In the genomic region with DNA sequence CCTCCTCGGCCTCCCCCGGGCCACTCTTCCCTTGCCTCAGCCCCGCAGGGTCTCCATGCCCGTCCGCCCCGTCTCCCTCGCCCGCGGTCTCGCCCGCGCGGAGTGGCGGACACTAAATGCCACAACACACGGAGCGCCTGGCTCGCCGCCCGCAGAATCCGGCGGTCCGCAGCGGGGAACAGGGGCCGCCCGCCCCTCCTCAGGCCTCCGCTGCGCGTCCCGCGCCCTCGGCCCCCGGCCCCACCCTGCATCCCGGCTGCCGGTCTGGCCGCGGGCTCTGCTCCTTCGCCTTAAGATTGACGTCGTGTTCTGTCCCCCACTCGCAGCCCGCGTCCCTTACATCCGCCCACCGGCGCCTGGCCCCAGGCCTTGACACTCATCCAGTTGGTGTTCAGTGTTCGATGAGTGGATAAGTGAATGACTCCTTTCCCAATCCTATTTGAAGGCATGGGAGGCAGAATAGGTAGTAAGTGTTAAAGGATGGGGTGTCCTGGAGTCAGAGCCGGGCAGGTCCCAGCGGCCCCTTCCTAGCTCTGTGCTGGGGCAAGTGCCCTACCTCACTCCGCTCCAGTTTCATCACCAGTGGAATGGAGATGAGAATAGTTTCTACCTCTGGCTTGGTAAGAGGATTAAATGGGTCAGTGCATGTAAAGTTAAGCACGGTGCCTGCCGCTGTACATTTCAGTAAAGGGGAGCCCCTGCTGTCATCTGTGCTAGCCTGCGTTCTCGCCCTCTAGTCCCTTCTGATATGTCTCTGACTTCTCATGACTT, we compare ENCODE assay signal across 7 cellular contexts. TPM values are rescaled to one million over a fixed set of nuclear protein-coding genes. Genes with fewer than 3 reads are reported as not detected.
A peak's percentile ranks its signal among the peaks of the same experiment; 100 is the strongest.
DNase-seq lines count a peak whose midpoint lies in the region; ATAC-seq, FAIRE-seq and TF ChIP-seq lines count a peak whose summit lies in the region.

No MANE protein-coding gene starts in this region.

- peak; percentile 38 for DNase-seq in GM12865 (ENCODE audit: low read depth)
- peak; percentile 45 for DNase-seq in H54 (ENCODE audit: insufficient read length, low spot score)
- DNase-seq in M059J (ENCODE audit: low read depth): peak; percentile 59
- DNase-seq in activated T-helper 1 cell treated with anti-CD3 and anti-CD28 coated beads, Interleukin-12 subunit alpha, Interleukin-12 subunit beta, Interleukin-2, Interleukin-4 antibody, amounts not matched to agents 30 ng/mL and 10 ng/mL and 1 ng/mL, durations not matched to agents 14 hours and 24 hours and 36 hours (ENCODE audit: low spot score): no peak
- peak; percentile 8 for DNase-seq in foreskin melanocyte
- peak; percentile 64 to 90 for DNase-seq in aorta

- H3K9me3 ChIP-seq in neutrophil (no peaks in the 10 kb centered on the region), aorta (ENCODE audit: control insufficient read depth, low read length) (no peaks in the 10 kb centered on the region)

- FAIRE-seq in H54 (lab: Jason Lieb, UNC): peak; percentile 66

- H3K9me3 Mint-ChIP-seq in activated T-helper 1 cell treated with anti-CD3 and anti-CD28 coated beads, Interleukin-12 subunit alpha, Interleukin-12 subunit beta, Interleukin-2, Interleukin-4 antibody, amounts not matched to agents 30 ng/mL and 10 ng/mL and 1 ng/mL, durations not matched to agents 14 hours and 24 hours and 36 hours: no peaks in the 10 kb centered on the region

- H3K4me3 ChIP-seq in GM12865 (ENCODE audit: low read depth, low read length): peak overlapping the region; percentile 81
- H3K4me3 ChIP-seq in neutrophil (ENCODE audit: low read depth in 1 of 2, low read length in 1 of 2): peak overlapping the region; percentile 78 to 90
- peak overlapping the region; percentile 82 to 90 for H3K4me3 ChIP-seq in aorta (ENCODE audit: low read length in 2 of 2)

- TF ChIP-seq POLR2A in H54 (IDR thresholded peaks at IDR 0.05; ENCODE audit: low read depth, low read length): no peak

- intact Hi-C loops in activated T-helper 1 cell treated with anti-CD3 and anti-CD28 coated beads, Interleukin-12 subunit alpha, Interleukin-12 subunit beta, Interleukin-2, Interleukin-4 antibody, amounts not matched to agents 30 ng/mL and 10 ng/mL and 1 ng/mL, durations not matched to agents 14 hours and 24 hours and 36 hours (cut with micrococcal nuclease): loop anchor here (2.0 to 5.0 kb wide), 7 partner anchors 75 to 657 kb away; a partner anchor contains a TSS
- intact Hi-C loops in aorta (cut with DNase I): loop anchor here (2.0 to 5.0 kb wide), 3 partner anchors 45 to 153 kb away; a partner anchor contains a TSS

- peaks cover 38% of the 10 kb centered on the region for H3K4me1 Mint-ChIP-seq in activated T-helper 1 cell treated with anti-CD3 and anti-CD28 coated beads, Interleukin-12 subunit alpha, Interleukin-12 subunit beta, Interleukin-2, Interleukin-4 antibody, amounts not matched to agents 30 ng/mL and 10 ng/mL and 1 ng/mL, durations not matched to agents 14 hours and 24 hours and 36 hours (ENCODE audit: low read depth)

- peak; percentile 6 for ATAC-seq in aorta (ENCODE audit: low FRiP score)

- H3K27ac Mint-ChIP-seq in activated T-helper 1 cell treated with anti-CD3 and anti-CD28 coated beads, Interleukin-12 subunit alpha, Interleukin-12 subunit beta, Interleukin-2, Interleukin-4 antibody, amounts not matched to agents 30 ng/mL and 10 ng/mL and 1 ng/mL, durations not matched to agents 14 hours and 24 hours and 36 hours: peak overlapping the region; percentile 91

- no peaks in the 10 kb centered on the region for H3K36me3 Mint-ChIP-seq in activated T-helper 1 cell treated with anti-CD3 and anti-CD28 coated beads, Interleukin-12 subunit alpha, Interleukin-12 subunit beta, Interleukin-2, Interleukin-4 antibody, amounts not matched to agents 30 ng/mL and 10 ng/mL and 1 ng/mL, durations not matched to agents 14 hours and 24 hours and 36 hours (ENCODE audit: low read depth)

- H3K36me3 ChIP-seq in neutrophil (peaks cover 9% of the 10 kb centered on the region), aorta (ENCODE audit: control insufficient read depth in 1 of 2, insufficient read depth in 2 of 2, low read length in 1 of 2) (no peaks in the 10 kb centered on the region)

- no peaks in the 10 kb centered on the region for H3K27me3 Mint-ChIP-seq in activated T-helper 1 cell treated with anti-CD3 and anti-CD28 coated beads, Interleukin-12 subunit alpha, Interleukin-12 subunit beta, Interleukin-2, Interleukin-4 antibody, amounts not matched to agents 30 ng/mL and 10 ng/mL and 1 ng/mL, durations not matched to agents 14 hours and 24 hours and 36 hours (ENCODE audit: insufficient read depth)

- H3K4me1 ChIP-seq in neutrophil (ENCODE audit: control insufficient read depth in 1 of 2, insufficient read depth in 1 of 2, low read depth in 1 of 2, low read length in 1 of 2): peaks cover 47 to 53% of the 10 kb centered on the region in 2 experiments
- H3K4me1 ChIP-seq in aorta (ENCODE audit: control insufficient read depth in 1 of 2, insufficient read depth in 2 of 2, low read length in 2 of 2): peaks cover 0 to 6% of the 10 kb centered on the region in 2 donors

- H3K27ac ChIP-seq in neutrophil: peak overlapping the region; percentile 98
- peak overlapping the region; percentile 41 to 72 for H3K27ac ChIP-seq in aorta (ENCODE audit: low read depth in 1 of 2, low read length in 2 of 2)

- H3K27me3 ChIP-seq in neutrophil: no peaks in the 10 kb centered on the region
- H3K27me3 ChIP-seq in aorta (ENCODE audit: control insufficient read depth in 1 of 2, insufficient read depth in 2 of 2, low read length in 1 of 2): no peaks in the 10 kb centered on the region

- TF ChIP-seq CTCF in GM12865 (IDR thresholded peaks at IDR 0.05; ENCODE audit: insufficient read depth, low read depth, low read length, missing control alignments) (no peak), neutrophil (IDR thresholded peaks at IDR 0.05) (no peak)

- 1% methylated on average over 46 to 53 of the region's 53 CpGs for WGBS in aorta, 2 donors

- no peak overlapping the region for H3K4me3 Mint-ChIP-seq in activated T-helper 1 cell treated with anti-CD3 and anti-CD28 coated beads, Interleukin-12 subunit alpha, Interleukin-12 subunit beta, Interleukin-2, Interleukin-4 antibody, amounts not matched to agents 30 ng/mL and 10 ng/mL and 1 ng/mL, durations not matched to agents 14 hours and 24 hours and 36 hours

RNA-seq across cellular contexts. Expression of a gene that starts 0.6 kb away (rescaled TPM):
- 4.4 and 6.2 TPM in 2 replicates for total RNA-seq in M059J (2014; rRNA removed; shearing (Covaris generic))
- total RNA-seq in activated T-helper 1 cell treated with anti-CD3 and anti-CD28 coated beads, Interleukin-12 subunit alpha, Interleukin-12 subunit beta, Interleukin-2, Interleukin-4 antibody, amounts not matched to agents 30 ng/mL and 10 ng/mL and 1 ng/mL, durations not matched to agents 14 hours and 24 hours and 36 hours: 9.5 and 10.1 TPM in 2 replicates
- 10 to 100 TPM; 32.2 to 32.5 TPM for total RNA-seq in aorta
- 1 to 10 TPM; 3.5 to 5.5 TPM for polyA plus RNA-seq in aorta

RNA-seq across cellular contexts. Expression of a gene that starts 0.7 kb away (rescaled TPM):
- total RNA-seq in M059J (2014; rRNA removed; shearing (Covaris generic)): 33.8 and 36.1 TPM in 2 replicates
- 39.6 and 42.5 TPM in 2 replicates for total RNA-seq in activated T-helper 1 cell treated with anti-CD3 and anti-CD28 coated beads, Interleukin-12 subunit alpha, Interleukin-12 subunit beta, Interleukin-2, Interleukin-4 antibody, amounts not matched to agents 30 ng/mL and 10 ng/mL and 1 ng/mL, durations not matched to agents 14 hours and 24 hours and 36 hours
- total RNA-seq in aorta: 10 to 100 TPM; 25.9 to 30.8 TPM
- polyA plus RNA-seq in aorta: 10 to 100 TPM; 21.2 to 25.9 TPM

RNA-seq across cellular contexts. Expression of a gene that starts 43.8 kb away (rescaled TPM):
- total RNA-seq in M059J (2014; rRNA removed; shearing (Covaris generic)): 3.4 and 4.6 TPM in 2 replicates
- 17.7 and 19.5 TPM in 2 replicates for total RNA-seq in activated T-helper 1 cell treated with anti-CD3 and anti-CD28 coated beads, Interleukin-12 subunit alpha, Interleukin-12 subunit beta, Interleukin-2, Interleukin-4 antibody, amounts not matched to agents 30 ng/mL and 10 ng/mL and 1 ng/mL, durations not matched to agents 14 hours and 24 hours and 36 hours
- 10 to 100 TPM in 1 of 2 donors, 1 to 10 TPM in 1; 7.7 to 13.1 TPM for total RNA-seq in aorta
- 1 to 10 TPM; 6.0 to 8.4 TPM for polyA plus RNA-seq in aorta

RNA-seq across cellular contexts. Expression of a gene that starts 58.4 kb away (rescaled TPM):
- total RNA-seq in M059J (2014; rRNA removed; shearing (Covaris generic)): 27.3 and 44.3 TPM in 2 replicates
- 6.0 and 7.0 TPM in 2 replicates for total RNA-seq in activated T-helper 1 cell treated with anti-CD3 and anti-CD28 coated beads, Interleukin-12 subunit alpha, Interleukin-12 subunit beta, Interleukin-2, Interleukin-4 antibody, amounts not matched to agents 30 ng/mL and 10 ng/mL and 1 ng/mL, durations not matched to agents 14 hours and 24 hours and 36 hours
- total RNA-seq in aorta: 10 to 100 TPM in 1 of 2 donors, 1 to 10 TPM in 1; 10.0 to 16.4 TPM
- polyA plus RNA-seq in aorta: 10 to 100 TPM; 10.8 to 28.3 TPM
